8 cellular contexts compared by ENCODE assay signal in the genomic region with DNA sequence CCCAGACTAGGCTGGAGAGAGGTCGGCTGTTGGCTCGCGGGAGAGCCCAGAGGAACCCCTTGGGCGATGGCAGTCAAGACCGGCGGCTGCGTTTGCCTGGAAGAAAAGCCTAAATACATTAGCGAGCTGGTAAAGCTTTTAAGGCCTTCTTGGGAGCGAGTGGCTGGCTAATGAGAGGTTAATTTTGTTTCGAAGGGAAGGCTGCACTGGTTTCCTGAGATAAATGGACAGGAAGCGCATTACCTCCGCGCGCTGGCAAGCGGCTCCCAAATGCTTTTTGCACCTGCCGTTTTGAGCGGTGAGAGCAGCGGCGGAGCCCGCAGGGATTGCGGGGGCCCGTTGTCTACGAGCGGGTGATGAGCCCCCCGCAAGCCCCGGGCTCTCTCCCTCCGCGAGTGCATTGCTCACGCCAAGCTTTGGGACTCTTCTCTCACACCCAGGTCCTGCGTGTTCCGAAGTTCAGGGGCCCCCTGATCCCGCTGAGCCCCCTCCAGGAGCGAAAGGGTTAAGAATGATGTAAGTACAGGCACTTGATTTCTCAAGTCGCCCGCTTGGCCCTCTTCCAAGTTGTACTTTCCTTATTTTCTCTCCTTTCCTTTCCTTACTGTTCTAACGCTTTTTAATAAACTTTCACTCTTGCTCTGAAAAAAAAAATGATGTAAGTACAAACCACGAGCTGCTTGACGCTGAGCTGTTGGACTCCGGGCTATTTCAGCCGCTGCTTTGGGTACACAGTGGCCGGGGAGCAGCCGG. TPM values are rescaled to one million over a fixed set of nuclear protein-coding genes. Genes with fewer than 3 reads are reported as not detected.
DNase-seq lines count a peak whose midpoint lies in the region; ATAC-seq and TF ChIP-seq lines count a peak whose summit lies in the region.

No MANE protein-coding gene starts in this region.

- peak overlapping the region; percentile 90 for H3K4me3 Mint-ChIP-seq in activated T-helper 2 cell treated with anti-CD3 and anti-CD28 coated beads, Interferon-gamma antibody, Interleukin-2, Interleukin-4, amounts not matched to agents 10 μg/mL and 5 μg/mL and 100 μg/mL, durations not matched to agents 14 hours and 24 hours and 36 hours (ENCODE audit: low read depth)
- H3K4me3 Mint-ChIP-seq in glutamatergic neuron (ENCODE audit: unreplicated experiment): peak overlapping the region; percentile 98

- H3K4me1 Mint-ChIP-seq in activated T-helper 2 cell treated with anti-CD3 and anti-CD28 coated beads, Interferon-gamma antibody, Interleukin-2, Interleukin-4, amounts not matched to agents 10 μg/mL and 5 μg/mL and 100 μg/mL, durations not matched to agents 14 hours and 24 hours and 36 hours (ENCODE audit: low read depth): peaks cover 47% of the 10 kb centered on the region
- H3K4me1 Mint-ChIP-seq in glutamatergic neuron (ENCODE audit: low read depth, unreplicated experiment): peaks cover 15% of the 10 kb centered on the region

- H3K4me1 ChIP-seq in osteoblast (ENCODE audit: insufficient read depth, low read length): peaks cover 22% of the 10 kb centered on the region

- H3K4me2 ChIP-seq in osteoblast (ENCODE audit: insufficient read depth, low read length): peak overlapping the region; percentile 88

- H2AFZ ChIP-seq in osteoblast (ENCODE audit: low read length): peak overlapping the region; percentile 19

- H3K27me3 Mint-ChIP-seq in activated T-helper 2 cell treated with anti-CD3 and anti-CD28 coated beads, Interferon-gamma antibody, Interleukin-2, Interleukin-4, amounts not matched to agents 10 μg/mL and 5 μg/mL and 100 μg/mL, durations not matched to agents 14 hours and 24 hours and 36 hours (ENCODE audit: low read depth): peaks cover 71% of the 10 kb centered on the region
- peaks cover 25% of the 10 kb centered on the region for H3K27me3 Mint-ChIP-seq in glutamatergic neuron (ENCODE audit: unreplicated experiment)

- peaks cover 11% of the 10 kb centered on the region for H3K36me3 ChIP-seq in osteoblast (ENCODE audit: insufficient read depth, low read length)

- H3K36me3 Mint-ChIP-seq in activated T-helper 2 cell treated with anti-CD3 and anti-CD28 coated beads, Interferon-gamma antibody, Interleukin-2, Interleukin-4, amounts not matched to agents 10 μg/mL and 5 μg/mL and 100 μg/mL, durations not matched to agents 14 hours and 24 hours and 36 hours (ENCODE audit: low read depth): no peaks in the 10 kb centered on the region
- H3K36me3 Mint-ChIP-seq in glutamatergic neuron (ENCODE audit: unreplicated experiment): no peaks in the 10 kb centered on the region

- DNase-seq in activated CD4-positive, alpha-beta T cell treated with anti-CD3 and anti-CD28 coated beads for 4 hours: peak; percentile 32 to 35
- DNase-seq in activated CD4-positive, alpha-beta T cell treated with anti-CD3 and anti-CD28 coated beads, Interleukin-2, amount 50 U/mL, for 4 hours: no peak
- DNase-seq in NCI-H460 (ENCODE audit: extremely low read depth, low read depth) (peak; percentile 54), glutamatergic neuron (peak; percentile 59), osteoblast (ENCODE audit: insufficient read length, low spot score, missing footprints) (peak; percentile 78)
- DNase-seq in activated T-helper 2 cell treated with anti-CD3 and anti-CD28 coated beads, Interferon-gamma antibody, Interleukin-2, Interleukin-4, amounts not matched to agents 10 μg/mL and 5 μg/mL and 100 μg/mL, durations not matched to agents 14 hours and 24 hours and 36 hours (ENCODE audit: low spot score): no peak

- intact Hi-C loops in activated T-helper 2 cell treated with anti-CD3 and anti-CD28 coated beads, Interferon-gamma antibody, Interleukin-2, Interleukin-4, amounts not matched to agents 10 μg/mL and 5 μg/mL and 100 μg/mL, durations not matched to agents 14 hours and 24 hours and 36 hours (cut with micrococcal nuclease): loop anchor here (5.0 to 10.0 kb wide), 4 partner anchors 104 to 1588 kb away; a partner anchor contains a TSS

- peaks cover 17% of the 10 kb centered on the region for H4K20me1 ChIP-seq in osteoblast (ENCODE audit: insufficient read depth, low read length)

- H3K27ac ChIP-seq in osteoblast (ENCODE audit: low read depth, low read length): peak overlapping the region; percentile 87

- H3K79me2 ChIP-seq in osteoblast (ENCODE audit: insufficient read depth, low read length): peaks cover 64% of the 10 kb centered on the region

- H3K27ac Mint-ChIP-seq in activated T-helper 2 cell treated with anti-CD3 and anti-CD28 coated beads, Interferon-gamma antibody, Interleukin-2, Interleukin-4, amounts not matched to agents 10 μg/mL and 5 μg/mL and 100 μg/mL, durations not matched to agents 14 hours and 24 hours and 36 hours: no peak overlapping the region
- peak overlapping the region; percentile 96 for H3K27ac Mint-ChIP-seq in glutamatergic neuron (ENCODE audit: unreplicated experiment)

- H3K27me3 ChIP-seq in osteoblast (ENCODE audit: insufficient read depth, low read length): no peaks in the 10 kb centered on the region

- H3K9me3 Mint-ChIP-seq in activated T-helper 2 cell treated with anti-CD3 and anti-CD28 coated beads, Interferon-gamma antibody, Interleukin-2, Interleukin-4, amounts not matched to agents 10 μg/mL and 5 μg/mL and 100 μg/mL, durations not matched to agents 14 hours and 24 hours and 36 hours: no peaks in the 10 kb centered on the region
- H3K9me3 Mint-ChIP-seq in glutamatergic neuron (ENCODE audit: unreplicated experiment): peaks cover 38% of the 10 kb centered on the region

- peak overlapping the region; percentile 78 for H3K4me3 ChIP-seq in osteoblast (ENCODE audit: insufficient read depth, low read length)

- H3K9me3 ChIP-seq in osteoblast (ENCODE audit: low read depth, low read length): no peaks in the 10 kb centered on the region

- TF ChIP-seq CTCF in glutamatergic neuron (IDR thresholded peaks at IDR 0.05; ENCODE audit: partially characterized antibody, unreplicated experiment) (no peak), osteoblast (IDR thresholded peaks at IDR 0.05; ENCODE audit: extremely low read depth, low read depth, low read length) (no peak)

- ATAC-seq in GM19324 (IDR thresholded peaks at IDR 0.05; ENCODE audit: low FRiP score, unreplicated experiment): no peak
- ATAC-seq in HG02981 (IDR thresholded peaks at IDR 0.05; ENCODE audit: unreplicated experiment): no peak

RNA-seq across cellular contexts. Expression of a gene that starts 3.1 kb away (rescaled TPM):
- 24.9 and 27.5 TPM in 2 replicates for total RNA-seq in NCI-H460 (2014; rRNA removed; shearing (Covaris generic))
- polyA plus RNA-seq in NCI-H460 (2014; cell fraction: nucleus; rRNA removed): 26.2 and 28.8 TPM in 2 replicates
- 0.18 and 0.39 TPM in 2 replicates for total RNA-seq in activated T-helper 2 cell treated with anti-CD3 and anti-CD28 coated beads, Interferon-gamma antibody, Interleukin-2, Interleukin-4, amounts not matched to agents 10 μg/mL and 5 μg/mL and 100 μg/mL, durations not matched to agents 14 hours and 24 hours and 36 hours
- total RNA-seq in glutamatergic neuron (ENCODE audit: unreplicated experiment) (95.9 TPM), osteoblast (70.9 and 81.3 TPM in 2 replicates)

Comparison
In these comparisons a context has a peak if more than half of its experiments do, and no peak if none do; other contexts are left out.
1. DNase-seq: peak in activated CD4-positive, alpha-beta T cell treated with anti-CD3 and anti-CD28 coated beads for 4 hours (2 of 2), NCI-H460 (single experiment), glutamatergic neuron (single experiment) and osteoblast (single experiment); none in activated CD4-positive, alpha-beta T cell treated with anti-CD3 and anti-CD28 coated beads, Interleukin-2, amount 50 U/mL, for 4 hours (0 of 2) and activated T-helper 2 cell treated with anti-CD3 and anti-CD28 coated beads, Interferon-gamma antibody, Interleukin-2, Interleukin-4, amounts not matched to agents 10 μg/mL and 5 μg/mL and 100 μg/mL, durations not matched to agents 14 hours and 24 hours and 36 hours (single experiment).
2. RNA of a gene that starts 3.1 kb away (total RNA-seq): 95.9 TPM in glutamatergic neuron (single experiment), 70.9 to 81.3 TPM in osteoblast and 24.9 to 27.5 TPM in NCI-H460; 0.18 to 0.39 TPM in activated T-helper 2 cell treated with anti-CD3 and anti-CD28 coated beads, Interferon-gamma antibody, Interleukin-2, Interleukin-4, amounts not matched to agents 10 μg/mL and 5 μg/mL and 100 μg/mL, durations not matched to agents 14 hours and 24 hours and 36 hours; every median in the first group is over 10 times any median in the second.